ENCODE assay signal across 22 cellular contexts in genomic region chr9:68715181-68715456, GRCh38. TPM values are rescaled to one million over a fixed set of nuclear protein-coding genes. Genes with fewer than 3 reads are reported as not detected.
A peak's percentile ranks its signal among the peaks of the same experiment; 100 is the strongest.
DNase-seq lines count a peak whose midpoint lies in the region; ATAC-seq, FAIRE-seq and TF ChIP-seq lines count a peak whose summit lies in the region.
"Had no signal": no experiment of that assay in that cellular context is flagged by ENCODE, and none has a peak within 500 bp of the region (broad histone marks: within the 10 kb centered on the region; RNA-seq: fewer than 3 reads in every experiment).

No MANE protein-coding gene starts in this region.

- WGBS in upper lobe of left lung, 2 donors: 60 to 89% methylated on average over 1 to 2 of the region's 2 CpGs
- 29 to 76% (median 47%) methylated on average over 2 of the region's 2 CpGs for WGBS in heart left ventricle, 4 donors

- DNase-seq in lower lobe of right lung: no peak
- no peak for DNase-seq in upper lobe of left lung
- no peak for DNase-seq in heart left ventricle
- DNase-seq in NCI-H2171 (lab: John Stamatoyannopoulos, UW): no peak
- DNase-seq in RCC 7860 (ENCODE audit: low spot score): no peak
- DNase-seq: CD4-positive, alpha-beta T cell; CD8-positive, alpha-beta memory T cell; DMS 273 treated with DMSO at 0.1 percent for 48 hours; DMS53; DND-41; GM23248; H7; HCEC 1CT had no signal

- H3K27me3 ChIP-seq in duodenal mucosa (ENCODE audit: control insufficient read depth in 1 of 2, insufficient read depth in 2 of 2, low read length in 2 of 2) (no peaks in the 10 kb centered on the region), lower lobe of right lung (ENCODE audit: low read depth) (no peaks in the 10 kb centered on the region), muscle layer of duodenum (ENCODE audit: low read depth, low read length) (no peaks in the 10 kb centered on the region), upper lobe of left lung (no peaks in the 10 kb centered on the region), heart left ventricle (no peaks in the 10 kb centered on the region)

- FAIRE-seq in RCC 7860 (lab: Jason Lieb, UNC): no peak
- FAIRE-seq: D721Med, G401.6, H1 had no signal

- ATAC-seq in lower lobe of right lung (peak in 1 of 2 donors; percentile 9), upper lobe of left lung (ENCODE audit: low FRiP score in 2 of 2) (no peak), heart left ventricle (no peak), GM19463 (IDR thresholded peaks at IDR 0.05; ENCODE audit: unreplicated experiment) (no peak)

- peaks cover 38 to 79% of the 10 kb centered on the region in 2 donors for H3K4me1 ChIP-seq in duodenal mucosa (ENCODE audit: control insufficient read depth in 1 of 2, insufficient read depth in 2 of 2, low read length in 2 of 2)
- H3K4me1 ChIP-seq in lower lobe of right lung: peaks cover 22% of the 10 kb centered on the region
- no peaks in the 10 kb centered on the region for H3K4me1 ChIP-seq in muscle layer of duodenum (ENCODE audit: control insufficient read depth in 1 of 2, insufficient read depth in 2 of 2, low read length in 2 of 2)
- H3K4me1 ChIP-seq in upper lobe of left lung: peaks cover 0 to 44% (median 16%) of the 10 kb centered on the region in 4 donors
- peaks cover 0 to 43% (median 8%) of the 10 kb centered on the region in 12 donors for H3K4me1 ChIP-seq in heart left ventricle

- intact Hi-C loops in lower lobe of right lung (cut with DNase I) (no loop called here), heart left ventricle (cut with DNase I) (loop anchor here in 2 of 10 donors (10.0 kb wide), 2 partner anchors 50 to 200 kb away; no protein-coding TSS in a partner anchor)

- TF ChIP-seq EP300 in upper lobe of left lung (IDR thresholded peaks at IDR 0.05): no peak

- H3K4me3 ChIP-seq in duodenal mucosa (ENCODE audit: low read depth in 1 of 2, low read length in 2 of 2) (no peak overlapping the region), lower lobe of right lung (no peak overlapping the region), muscle layer of duodenum (ENCODE audit: low read depth in 1 of 2, low read length in 2 of 2) (no peak overlapping the region), upper lobe of left lung (no peak overlapping the region), heart left ventricle (no peak overlapping the region)
- H3K4me3 ChIP-seq: GM23248 had no signal

- TF ChIP-seq POLR2A in upper lobe of left lung (IDR thresholded peaks at IDR 0.05): no peak
- no peak for TF ChIP-seq POLR2A in heart left ventricle (IDR thresholded peaks at IDR 0.05)

- H3K9me3 ChIP-seq in duodenal mucosa (ENCODE audit: control insufficient read depth in 1 of 2, low read length in 2 of 2) (no peaks in the 10 kb centered on the region), lower lobe of right lung (no peaks in the 10 kb centered on the region), muscle layer of duodenum (ENCODE audit: control insufficient read depth in 1 of 2, low read length in 2 of 2) (no peaks in the 10 kb centered on the region), upper lobe of left lung (no peaks in the 10 kb centered on the region), heart left ventricle (no peaks in the 10 kb centered on the region)

- H3K36me3 ChIP-seq in duodenal mucosa (ENCODE audit: control insufficient read depth in 1 of 2, insufficient read depth in 2 of 2, low read length in 2 of 2): no peaks in the 10 kb centered on the region
- H3K36me3 ChIP-seq in lower lobe of right lung: no peaks in the 10 kb centered on the region
- H3K36me3 ChIP-seq in muscle layer of duodenum (ENCODE audit: control insufficient read depth in 1 of 2, insufficient read depth in 2 of 2, low read length in 2 of 2): no peaks in the 10 kb centered on the region
- H3K36me3 ChIP-seq in upper lobe of left lung: no peaks in the 10 kb centered on the region
- H3K36me3 ChIP-seq in heart left ventricle: no peaks in the 10 kb centered on the region

- H3K9ac ChIP-seq in duodenal mucosa (ENCODE audit: low read depth in 1 of 2, low read length in 2 of 2): peak overlapping the region in 1 of 2 donors; percentile 3
- H3K9ac ChIP-seq: GM23248 had no signal

- no peak for TF ChIP-seq CTCF in lower lobe of right lung (IDR thresholded peaks at IDR 0.05)
- TF ChIP-seq CTCF in upper lobe of left lung (IDR thresholded peaks at IDR 0.05): no peak
- no peak for TF ChIP-seq CTCF in heart left ventricle (IDR thresholded peaks at IDR 0.05)

- peak overlapping the region; percentile 5 for H3K27ac ChIP-seq in duodenal mucosa (ENCODE audit: low read depth, low read length)
- H3K27ac ChIP-seq in lower lobe of right lung: peak overlapping the region; percentile 54
- H3K27ac ChIP-seq in muscle layer of duodenum (ENCODE audit: low read length): peak overlapping the region; percentile 47
- peak overlapping the region in 3 of 4 donors; percentile 61 to 81 (median 71) for H3K27ac ChIP-seq in upper lobe of left lung
- no peak overlapping the region for H3K27ac ChIP-seq in heart left ventricle
- H3K27ac ChIP-seq: GM23248 had no signal

RNA-seq across cellular contexts. Expression of gene PIP5K1B, which starts 10.1 kb away (rescaled TPM):
- 35.9 TPM for total RNA-seq in lower lobe of right lung
- total RNA-seq in upper lobe of left lung: 10 to 100 TPM; 22.4 to 76.8 (median 47.2) TPM
- total RNA-seq in heart left ventricle: 10 to 100 TPM; 28.0 to 68.0 (median 47.5) TPM
- polyA plus RNA-seq in heart left ventricle: 10 to 100 TPM in 1 of 2 donors, 1 to 10 TPM in 1; 8.6 to 48.8 TPM
- total RNA-seq: A172; A673; CD4-positive, alpha-beta T cell; GM23248 had no signal
- polyA plus RNA-seq: BJ; CD8-positive, alpha-beta memory T cell; GM23248 had no signal

Comparison
In these comparisons a context has a peak if more than half of its experiments do, and no peak if none do; other contexts are left out.
1. H3K27ac ChIP-seq: peak in duodenal mucosa (single experiment), lower lobe of right lung (single experiment), muscle layer of duodenum (single experiment) and upper lobe of left lung (3 of 4); none in heart left ventricle (0 of 12).